Comparison of ENCODE assay signal across 15 cellular contexts in genomic region chr9:105330755-105331154, GRCh38.
DNase-seq lines count a peak whose midpoint lies in the region; ATAC-seq, FAIRE-seq and TF ChIP-seq lines count a peak whose summit lies in the region.
"Had no signal": no experiment of that assay in that cellular context is flagged by ENCODE, and none has a peak within 500 bp of the region (broad histone marks: within the 10 kb centered on the region; RNA-seq: fewer than 3 reads in every experiment).

No MANE protein-coding gene starts in this region.

- no peak overlapping the region for H3K4me3 Mint-ChIP-seq in WTC11
- H3K4me3 Mint-ChIP-seq: activated CD4-positive, alpha-beta T cell treated with anti-CD3 and anti-CD28 coated beads for 36 hours had no signal

- peak; percentile 76 for ATAC-seq in GM21447 (IDR thresholded peaks at IDR 0.05; ENCODE audit: unreplicated experiment)
- peak; percentile 81 for ATAC-seq in HG03108 (IDR thresholded peaks at IDR 0.05; ENCODE audit: unreplicated experiment)
- no peak for ATAC-seq in WTC11
- ATAC-seq: foreskin keratinocyte had no signal

- TF ChIP-seq POLR2A in suprapubic skin (IDR thresholded peaks at IDR 0.05) = no peak

- H3K27me3 Mint-ChIP-seq in WTC11 (ENCODE audit: low read depth) = no peaks in the 10 kb centered on the region
- H3K27me3 Mint-ChIP-seq: activated CD4-positive, alpha-beta T cell treated with anti-CD3 and anti-CD28 coated beads for 36 hours had no signal

- H3K27ac Mint-ChIP-seq in WTC11 = no peak overlapping the region
- H3K27ac Mint-ChIP-seq: activated CD4-positive, alpha-beta T cell treated with anti-CD3 and anti-CD28 coated beads for 36 hours had no signal

- no peak for TF ChIP-seq EP300 in suprapubic skin (IDR thresholded peaks at IDR 0.05)

- no peak for DNase-seq in GM18507 (ENCODE audit: extremely low spot score, insufficient read length, low read depth)
- DNase-seq in dorsolateral prefrontal cortex = no peak
- DNase-seq in suprapubic skin (ENCODE audit: low spot score in 2 of 2) = no peak
- no peak for DNase-seq in amygdala (lab: John Stamatoyannopoulos, UW)
- DNase-seq in SIG-M5 treated with dmso at 0.1 percent for 504 hours (lab: John Stamatoyannopoulos, UW; ENCODE audit: unreplicated experiment) = no peak
- DNase-seq in WTC11 (ENCODE audit: low spot score) = no peak
- DNase-seq: activated CD4-positive, alpha-beta T cell treated with anti-CD3 and anti-CD28 coated beads for 36 hours; DND-41; foreskin keratinocyte; NCI-H2227 treated with DMSO at 0.1 percent for 48 hours; tibial artery had no signal

- H3K4me1 Mint-ChIP-seq in WTC11 = peaks cover 14% of the 10 kb centered on the region

- TF ChIP-seq CTCF in dorsolateral prefrontal cortex (IDR thresholded peaks at IDR 0.05 in 54 of 56, conservative IDR thresholded peaks at IDR 0.05 in 2 of 56; ENCODE audit: low read depth in 1 of 56, partially characterized antibody in 56 of 56) (no peak), suprapubic skin (IDR thresholded peaks at IDR 0.05) (no peak), WTC11 (IDR thresholded peaks at IDR 0.05) (no peak)

- CTCF ChIA-PET in WTC11 (lab: Charles Lee) = no interaction called here

- no peaks in the 10 kb centered on the region for H3K27me3 ChIP-seq in dorsolateral prefrontal cortex
- H3K27me3 ChIP-seq in suprapubic skin = no peaks in the 10 kb centered on the region
- H3K27me3 ChIP-seq: foreskin keratinocyte, tibial artery had no signal

- H3K27ac ChIP-seq in dorsolateral prefrontal cortex (peak overlapping the region in 55 of 59 donors; percentile 11 to 99 (median 86)), suprapubic skin (no peak overlapping the region)
- H3K27ac ChIP-seq: foreskin keratinocyte, parathyroid adenoma, tibial artery had no signal

- no peaks in the 10 kb centered on the region for H3K36me3 ChIP-seq in suprapubic skin

- H3K9me3 ChIP-seq in suprapubic skin = no peaks in the 10 kb centered on the region
- H3K9me3 ChIP-seq: tibial artery had no signal

- intact Hi-C loops in dorsolateral prefrontal cortex (cut with DNase I) = no loop called here

- H3K4me3 ChIP-seq in dorsolateral prefrontal cortex (no peak overlapping the region), suprapubic skin (no peak overlapping the region)
- H3K4me3 ChIP-seq: tibial artery had no signal

- H3K4me1 ChIP-seq in suprapubic skin = peaks cover 25% of the 10 kb centered on the region
- H3K4me1 ChIP-seq: foreskin keratinocyte had no signal

- H3K36me3 Mint-ChIP-seq in WTC11 = no peaks in the 10 kb centered on the region

- FAIRE-seq in GM18507 (lab: Jason Lieb, UNC) = peak; percentile 57
- FAIRE-seq: colon had no signal

- no peaks in the 10 kb centered on the region for H3K9me3 Mint-ChIP-seq in WTC11

- POLR2A ChIA-PET in WTC11 (lab: Charles Lee) = no interaction called here

TF ChIP-seq in WTC11, 78 proteins besides CTCF, POLR2A, EP300 and RAD21:
- TF ChIP-seq, protein P1, sequence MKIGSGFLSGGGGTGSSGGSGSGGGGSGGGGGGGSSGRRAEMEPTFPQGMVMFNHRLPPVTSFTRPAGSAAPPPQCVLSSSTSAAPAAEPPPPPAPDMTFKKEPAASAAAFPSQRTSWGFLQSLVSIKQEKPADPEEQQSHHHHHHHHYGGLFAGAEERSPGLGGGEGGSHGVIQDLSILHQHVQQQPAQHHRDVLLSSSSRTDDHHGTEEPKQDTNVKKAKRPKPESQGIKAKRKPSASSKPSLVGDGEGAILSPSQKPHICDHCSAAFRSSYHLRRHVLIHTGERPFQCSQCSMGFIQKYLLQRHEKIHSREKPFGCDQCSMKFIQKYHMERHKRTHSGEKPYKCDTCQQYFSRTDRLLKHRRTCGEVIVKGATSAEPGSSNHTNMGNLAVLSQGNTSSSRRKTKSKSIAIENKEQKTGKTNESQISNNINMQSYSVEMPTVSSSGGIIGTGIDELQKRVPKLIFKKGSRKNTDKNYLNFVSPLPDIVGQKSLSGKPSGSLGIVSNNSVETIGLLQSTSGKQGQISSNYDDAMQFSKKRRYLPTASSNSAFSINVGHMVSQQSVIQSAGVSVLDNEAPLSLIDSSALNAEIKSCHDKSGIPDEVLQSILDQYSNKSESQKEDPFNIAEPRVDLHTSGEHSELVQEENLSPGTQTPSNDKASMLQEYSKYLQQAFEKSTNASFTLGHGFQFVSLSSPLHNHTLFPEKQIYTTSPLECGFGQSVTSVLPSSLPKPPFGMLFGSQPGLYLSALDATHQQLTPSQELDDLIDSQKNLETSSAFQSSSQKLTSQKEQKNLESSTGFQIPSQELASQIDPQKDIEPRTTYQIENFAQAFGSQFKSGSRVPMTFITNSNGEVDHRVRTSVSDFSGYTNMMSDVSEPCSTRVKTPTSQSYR (CRISPR knock-in tag; IDR thresholded peaks at IDR 0.05) = no peak
- TF ChIP-seq USF2 (CRISPR knock-in tag; IDR thresholded peaks at IDR 0.05) = no peak
